ENCODE assay signal across 1 cellular context in the genomic region with DNA sequence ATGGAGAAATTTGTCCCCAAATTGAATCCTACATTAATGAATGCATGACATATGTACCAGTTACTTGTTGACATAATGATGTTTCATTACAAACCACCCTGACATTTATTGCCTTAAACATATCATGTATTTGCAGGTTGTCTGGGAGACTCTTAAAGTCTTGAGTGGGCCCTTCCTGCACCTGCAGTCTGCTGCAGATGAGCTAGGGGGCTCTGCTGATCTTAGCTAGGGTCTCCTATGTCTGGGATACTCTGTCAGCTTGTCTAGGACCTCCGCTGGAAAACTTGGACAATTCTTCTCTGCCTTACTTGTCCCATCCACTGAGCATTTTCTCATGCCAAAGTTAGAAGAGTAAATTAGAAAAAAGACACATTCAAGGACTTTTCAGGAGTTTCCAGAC.
TF ChIP-seq lines count a peak whose summit lies in the region.

No MANE protein-coding gene starts in this region.

TF ChIP-seq in GM12878, 131 proteins besides CTCF, POLR2A, EP300 and RAD21:
- TF ChIP-seq, protein P1, sequence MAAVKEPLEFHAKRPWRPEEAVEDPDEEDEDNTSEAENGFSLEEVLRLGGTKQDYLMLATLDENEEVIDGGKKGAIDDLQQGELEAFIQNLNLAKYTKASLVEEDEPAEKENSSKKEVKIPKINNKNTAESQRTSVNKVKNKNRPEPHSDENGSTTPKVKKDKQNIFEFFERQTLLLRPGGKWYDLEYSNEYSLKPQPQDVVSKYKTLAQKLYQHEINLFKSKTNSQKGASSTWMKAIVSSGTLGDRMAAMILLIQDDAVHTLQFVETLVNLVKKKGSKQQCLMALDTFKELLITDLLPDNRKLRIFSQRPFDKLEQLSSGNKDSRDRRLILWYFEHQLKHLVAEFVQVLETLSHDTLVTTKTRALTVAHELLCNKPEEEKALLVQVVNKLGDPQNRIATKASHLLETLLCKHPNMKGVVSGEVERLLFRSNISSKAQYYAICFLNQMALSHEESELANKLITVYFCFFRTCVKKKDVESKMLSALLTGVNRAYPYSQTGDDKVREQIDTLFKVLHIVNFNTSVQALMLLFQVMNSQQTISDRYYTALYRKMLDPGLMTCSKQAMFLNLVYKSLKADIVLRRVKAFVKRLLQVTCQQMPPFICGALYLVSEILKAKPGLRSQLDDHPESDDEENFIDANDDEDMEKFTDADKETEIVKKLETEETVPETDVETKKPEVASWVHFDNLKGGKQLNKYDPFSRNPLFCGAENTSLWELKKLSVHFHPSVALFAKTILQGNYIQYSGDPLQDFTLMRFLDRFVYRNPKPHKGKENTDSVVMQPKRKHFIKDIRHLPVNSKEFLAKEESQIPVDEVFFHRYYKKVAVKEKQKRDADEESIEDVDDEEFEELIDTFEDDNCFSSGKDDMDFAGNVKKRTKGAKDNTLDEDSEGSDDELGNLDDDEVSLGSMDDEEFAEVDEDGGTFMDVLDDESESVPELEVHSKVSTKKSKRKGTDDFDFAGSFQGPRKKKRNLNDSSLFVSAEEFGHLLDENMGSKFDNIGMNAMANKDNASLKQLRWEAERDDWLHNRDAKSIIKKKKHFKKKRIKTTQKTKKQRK (IDR thresholded peaks at IDR 0.05; ENCODE audit: low read depth, low read length), result no peak
- TF ChIP-seq POU2F2 (IDR thresholded peaks at IDR 0.05; ENCODE audit: borderline replicate concordance, low read depth, low read length), result no peak
- no peak for TF ChIP-seq SMAD5 (IDR thresholded peaks at IDR 0.05; ENCODE audit: low read depth)
- no peak for TF ChIP-seq FOXM1 (IDR thresholded peaks at IDR 0.05; ENCODE audit: low read depth, low read length)
- no peak for TF ChIP-seq RELA (IDR thresholded peaks at IDR 0.05; ENCODE audit: borderline replicate concordance, partially characterized antibody)
- TF ChIP-seq ZNF207 (IDR thresholded peaks at IDR 0.05; ENCODE audit: borderline replicate concordance), result no peak
- TF ChIP-seq, protein P2, sequence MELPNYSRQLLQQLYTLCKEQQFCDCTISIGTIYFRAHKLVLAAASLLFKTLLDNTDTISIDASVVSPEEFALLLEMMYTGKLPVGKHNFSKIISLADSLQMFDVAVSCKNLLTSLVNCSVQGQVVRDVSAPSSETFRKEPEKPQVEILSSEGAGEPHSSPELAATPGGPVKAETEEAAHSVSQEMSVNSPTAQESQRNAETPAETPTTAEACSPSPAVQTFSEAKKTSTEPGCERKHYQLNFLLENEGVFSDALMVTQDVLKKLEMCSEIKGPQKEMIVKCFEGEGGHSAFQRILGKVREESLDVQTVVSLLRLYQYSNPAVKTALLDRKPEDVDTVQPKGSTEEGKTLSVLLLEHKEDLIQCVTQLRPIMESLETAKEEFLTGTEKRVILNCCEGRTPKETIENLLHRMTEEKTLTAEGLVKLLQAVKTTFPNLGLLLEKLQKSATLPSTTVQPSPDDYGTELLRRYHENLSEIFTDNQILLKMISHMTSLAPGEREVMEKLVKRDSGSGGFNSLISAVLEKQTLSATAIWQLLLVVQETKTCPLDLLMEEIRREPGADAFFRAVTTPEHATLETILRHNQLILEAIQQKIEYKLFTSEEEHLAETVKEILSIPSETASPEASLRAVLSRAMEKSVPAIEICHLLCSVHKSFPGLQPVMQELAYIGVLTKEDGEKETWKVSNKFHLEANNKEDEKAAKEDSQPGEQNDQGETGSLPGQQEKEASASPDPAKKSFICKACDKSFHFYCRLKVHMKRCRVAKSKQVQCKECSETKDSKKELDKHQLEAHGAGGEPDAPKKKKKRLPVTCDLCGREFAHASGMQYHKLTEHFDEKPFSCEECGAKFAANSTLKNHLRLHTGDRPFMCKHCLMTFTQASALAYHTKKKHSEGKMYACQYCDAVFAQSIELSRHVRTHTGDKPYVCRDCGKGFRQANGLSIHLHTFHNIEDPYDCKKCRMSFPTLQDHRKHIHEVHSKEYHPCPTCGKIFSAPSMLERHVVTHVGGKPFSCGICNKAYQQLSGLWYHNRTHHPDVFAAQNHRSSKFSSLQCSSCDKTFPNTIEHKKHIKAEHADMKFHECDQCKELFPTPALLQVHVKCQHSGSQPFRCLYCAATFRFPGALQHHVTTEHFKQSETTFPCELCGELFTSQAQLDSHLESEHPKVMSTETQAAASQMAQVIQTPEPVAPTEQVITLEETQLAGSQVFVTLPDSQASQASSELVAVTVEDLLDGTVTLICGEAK (IDR thresholded peaks at IDR 0.05; ENCODE audit: borderline replicate concordance), result no peak
- TF ChIP-seq ZNF687 (IDR thresholded peaks at IDR 0.05), result no peak
- no peak for TF ChIP-seq USF2 (IDR thresholded peaks at IDR 0.05; ENCODE audit: borderline replicate concordance, low read depth, low read length)
- TF ChIP-seq GATAD2B (conservative IDR thresholded peaks at IDR 0.05; ENCODE audit: low read depth), result no peak
- no peak for TF ChIP-seq BMI1 (IDR thresholded peaks at IDR 0.05; ENCODE audit: borderline replicate concordance)
- no peak for TF ChIP-seq NR2F1 (conservative IDR thresholded peaks at IDR 0.05)
- no peak for TF ChIP-seq ZBED1 (IDR thresholded peaks at IDR 0.05; ENCODE audit: borderline replicate concordance)
- no peak for TF ChIP-seq FOS (IDR thresholded peaks at IDR 0.05; ENCODE audit: borderline replicate concordance, extremely low read depth, insufficient read length)
- no peak for TF ChIP-seq SMAD1 (IDR thresholded peaks at IDR 0.05; ENCODE audit: low read depth, partially characterized antibody)
- no peak for TF ChIP-seq TARDBP (IDR thresholded peaks at IDR 0.05; ENCODE audit: borderline replicate concordance)
- TF ChIP-seq ASH2L (IDR thresholded peaks at IDR 0.05; ENCODE audit: borderline replicate concordance, low read depth), result no peak
- no peak for TF ChIP-seq MEF2B (IDR thresholded peaks at IDR 0.05; ENCODE audit: partially characterized antibody, poor library complexity, severe bottlenecking)
- no peak for TF ChIP-seq PML (IDR thresholded peaks at IDR 0.05; ENCODE audit: low read length)
